8 cellular contexts compared by ENCODE assay signal in the genomic region with DNA sequence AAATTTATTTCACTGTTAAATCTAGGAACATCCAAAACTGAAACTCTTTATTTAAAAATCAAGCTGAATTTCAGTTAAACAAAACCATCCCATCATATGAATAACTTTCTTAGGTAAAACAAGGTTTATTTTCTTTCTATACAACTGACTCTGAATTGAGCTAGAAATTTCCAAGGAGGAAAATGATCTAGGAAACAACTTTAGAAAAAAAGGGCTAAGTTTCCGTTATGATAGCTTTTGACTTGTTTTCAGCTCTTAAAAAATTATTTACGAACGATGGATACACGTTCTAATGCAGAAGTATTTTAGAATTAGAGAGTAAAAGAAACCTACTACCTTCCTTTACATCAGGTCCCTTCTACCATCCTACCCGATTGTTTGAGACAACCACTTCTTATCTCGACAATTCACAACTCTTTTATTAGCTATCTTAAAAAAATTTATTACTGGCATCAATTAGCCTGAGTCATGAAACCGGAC. TPM values are rescaled to one million over a fixed set of nuclear protein-coding genes. Genes with fewer than 3 reads are reported as not detected.
DNase-seq lines count a peak whose midpoint lies in the region; ATAC-seq and TF ChIP-seq lines count a peak whose summit lies in the region.

No MANE protein-coding gene starts in this region.

- peak overlapping the region; percentile 35 to 82 (median 76) for H3K27ac Mint-ChIP-seq in CD4-positive, CD25-positive, alpha-beta regulatory T cell

- no peak for DNase-seq in CD4-positive, CD25-positive, alpha-beta regulatory T cell
- DNase-seq in NT2/D1 (ENCODE audit: low read depth, low spot score) (no peak), dedifferentiated amniotic fluid mesenchymal stem cell (ENCODE audit: extremely low spot score) (no peak), iPS-NIHi11 (ENCODE audit: low spot score) (no peak), putamen (ENCODE audit: low spot score) (no peak), erythroblast (lab: John Stamatoyannopoulos, UW) (no peak)

- no peak for TF ChIP-seq POLR2A in erythroblast (IDR thresholded peaks at IDR 0.05; ENCODE audit: low read length)

- H3K4me1 Mint-ChIP-seq in CD4-positive, CD25-positive, alpha-beta regulatory T cell: peaks cover 0 to 17% (median 11%) of the 10 kb centered on the region in 4 donors

- no peaks in the 10 kb centered on the region for H3K9me3 ChIP-seq in CD4-positive, CD25-positive, alpha-beta regulatory T cell (ENCODE audit: control insufficient read depth in 2 of 2, low read length in 2 of 2)
- no peaks in the 10 kb centered on the region for H3K9me3 ChIP-seq in NT2/D1 (ENCODE audit: insufficient read depth, low read length)
- H3K9me3 ChIP-seq in endocrine pancreas (ENCODE audit: control insufficient read depth, low read length): no peaks in the 10 kb centered on the region
- no peaks in the 10 kb centered on the region for H3K9me3 ChIP-seq in neuron (ENCODE audit: low read length)

- H3K27ac ChIP-seq in CD4-positive, CD25-positive, alpha-beta regulatory T cell (ENCODE audit: insufficient read depth, low read length, poor library complexity, severe bottlenecking): no peak overlapping the region

- H3K36me3 ChIP-seq in CD4-positive, CD25-positive, alpha-beta regulatory T cell (ENCODE audit: control insufficient read depth, insufficient read depth, low read length): no peaks in the 10 kb centered on the region
- no peaks in the 10 kb centered on the region for H3K36me3 ChIP-seq in NT2/D1 (ENCODE audit: insufficient read depth, insufficient read length, low read length)
- no peaks in the 10 kb centered on the region for H3K36me3 ChIP-seq in endocrine pancreas (ENCODE audit: control insufficient read depth, insufficient read depth, low read length)
- no peaks in the 10 kb centered on the region for H3K36me3 ChIP-seq in neuron (ENCODE audit: insufficient read depth, low read length)

- H3K4me3 Mint-ChIP-seq in CD4-positive, CD25-positive, alpha-beta regulatory T cell: peak overlapping the region; percentile 34 to 91 (median 88)

- H2AFZ ChIP-seq in neuron (ENCODE audit: low read depth, low read length): peak overlapping the region; percentile 49

- H3K27me3 Mint-ChIP-seq in CD4-positive, CD25-positive, alpha-beta regulatory T cell: peaks cover 43% of the 10 kb centered on the region

- peaks cover 23% of the 10 kb centered on the region for H3K27me3 ChIP-seq in CD4-positive, CD25-positive, alpha-beta regulatory T cell (ENCODE audit: control insufficient read depth, insufficient read depth, low read length)
- H3K27me3 ChIP-seq in NT2/D1 (ENCODE audit: insufficient read depth, insufficient read length) (peaks cover 12% of the 10 kb centered on the region), endocrine pancreas (ENCODE audit: control insufficient read depth, insufficient read depth, low read length) (no peaks in the 10 kb centered on the region), neuron (ENCODE audit: insufficient read depth, low read length) (no peaks in the 10 kb centered on the region)

- peaks cover 0 to 5% (median 0%) of the 10 kb centered on the region in 7 donors for H3K9me3 Mint-ChIP-seq in CD4-positive, CD25-positive, alpha-beta regulatory T cell

- H3K4me1 ChIP-seq in CD4-positive, CD25-positive, alpha-beta regulatory T cell (ENCODE audit: control insufficient read depth, insufficient read depth, low read length, poor library complexity, severe bottlenecking): peaks cover 34% of the 10 kb centered on the region
- H3K4me1 ChIP-seq in NT2/D1 (ENCODE audit: insufficient read depth, insufficient read length): peaks cover 2% of the 10 kb centered on the region
- H3K4me1 ChIP-seq in endocrine pancreas (ENCODE audit: control insufficient read depth, insufficient read depth, low read length): peaks cover 5% of the 10 kb centered on the region
- peaks cover 6% of the 10 kb centered on the region for H3K4me1 ChIP-seq in neuron (ENCODE audit: insufficient read depth, low read length)

- H3K4me3 ChIP-seq in CD4-positive, CD25-positive, alpha-beta regulatory T cell (ENCODE audit: low read depth, low read length): peak overlapping the region; percentile 63
- peak overlapping the region; percentile 83 for H3K4me3 ChIP-seq in NT2/D1 (ENCODE audit: insufficient read length, low read depth)
- peak overlapping the region; percentile 86 for H3K4me3 ChIP-seq in endocrine pancreas (ENCODE audit: control insufficient read depth, insufficient read depth, low read length)
- peak overlapping the region; percentile 65 for H3K4me3 ChIP-seq in neuron (ENCODE audit: low read length)

- H3K9ac ChIP-seq in NT2/D1 (ENCODE audit: insufficient read length, low read depth): peak overlapping the region; percentile 94
- H3K9ac ChIP-seq in endocrine pancreas (ENCODE audit: control insufficient read depth, insufficient read depth, low read length): no peak overlapping the region

- H3K36me3 Mint-ChIP-seq in CD4-positive, CD25-positive, alpha-beta regulatory T cell: no peaks in the 10 kb centered on the region

- ATAC-seq in CD4-positive, CD25-positive, alpha-beta regulatory T cell (ENCODE audit: low read depth in 2 of 2): no peak

RNA-seq across cellular contexts. Expression of a gene that starts 1.8 kb away (rescaled TPM):
- total RNA-seq in CD4-positive, CD25-positive, alpha-beta regulatory T cell: 14.2 TPM
- polyA plus RNA-seq in CD4-positive, CD25-positive, alpha-beta regulatory T cell: 1 to 10 TPM; 1.6 to 4.2 (median 2.8) TPM
